ENCODE assay signal across 1 cellular context in genomic region chr5:132064738-132065331, GRCh38.
TF ChIP-seq lines count a peak whose summit lies in the region.

No MANE protein-coding gene starts in this region.

TF ChIP-seq in HepG2, 621 proteins besides CTCF, POLR2A, EP300 and RAD21 (continued from another document and continues in another):
- TF ChIP-seq, protein P1, sequence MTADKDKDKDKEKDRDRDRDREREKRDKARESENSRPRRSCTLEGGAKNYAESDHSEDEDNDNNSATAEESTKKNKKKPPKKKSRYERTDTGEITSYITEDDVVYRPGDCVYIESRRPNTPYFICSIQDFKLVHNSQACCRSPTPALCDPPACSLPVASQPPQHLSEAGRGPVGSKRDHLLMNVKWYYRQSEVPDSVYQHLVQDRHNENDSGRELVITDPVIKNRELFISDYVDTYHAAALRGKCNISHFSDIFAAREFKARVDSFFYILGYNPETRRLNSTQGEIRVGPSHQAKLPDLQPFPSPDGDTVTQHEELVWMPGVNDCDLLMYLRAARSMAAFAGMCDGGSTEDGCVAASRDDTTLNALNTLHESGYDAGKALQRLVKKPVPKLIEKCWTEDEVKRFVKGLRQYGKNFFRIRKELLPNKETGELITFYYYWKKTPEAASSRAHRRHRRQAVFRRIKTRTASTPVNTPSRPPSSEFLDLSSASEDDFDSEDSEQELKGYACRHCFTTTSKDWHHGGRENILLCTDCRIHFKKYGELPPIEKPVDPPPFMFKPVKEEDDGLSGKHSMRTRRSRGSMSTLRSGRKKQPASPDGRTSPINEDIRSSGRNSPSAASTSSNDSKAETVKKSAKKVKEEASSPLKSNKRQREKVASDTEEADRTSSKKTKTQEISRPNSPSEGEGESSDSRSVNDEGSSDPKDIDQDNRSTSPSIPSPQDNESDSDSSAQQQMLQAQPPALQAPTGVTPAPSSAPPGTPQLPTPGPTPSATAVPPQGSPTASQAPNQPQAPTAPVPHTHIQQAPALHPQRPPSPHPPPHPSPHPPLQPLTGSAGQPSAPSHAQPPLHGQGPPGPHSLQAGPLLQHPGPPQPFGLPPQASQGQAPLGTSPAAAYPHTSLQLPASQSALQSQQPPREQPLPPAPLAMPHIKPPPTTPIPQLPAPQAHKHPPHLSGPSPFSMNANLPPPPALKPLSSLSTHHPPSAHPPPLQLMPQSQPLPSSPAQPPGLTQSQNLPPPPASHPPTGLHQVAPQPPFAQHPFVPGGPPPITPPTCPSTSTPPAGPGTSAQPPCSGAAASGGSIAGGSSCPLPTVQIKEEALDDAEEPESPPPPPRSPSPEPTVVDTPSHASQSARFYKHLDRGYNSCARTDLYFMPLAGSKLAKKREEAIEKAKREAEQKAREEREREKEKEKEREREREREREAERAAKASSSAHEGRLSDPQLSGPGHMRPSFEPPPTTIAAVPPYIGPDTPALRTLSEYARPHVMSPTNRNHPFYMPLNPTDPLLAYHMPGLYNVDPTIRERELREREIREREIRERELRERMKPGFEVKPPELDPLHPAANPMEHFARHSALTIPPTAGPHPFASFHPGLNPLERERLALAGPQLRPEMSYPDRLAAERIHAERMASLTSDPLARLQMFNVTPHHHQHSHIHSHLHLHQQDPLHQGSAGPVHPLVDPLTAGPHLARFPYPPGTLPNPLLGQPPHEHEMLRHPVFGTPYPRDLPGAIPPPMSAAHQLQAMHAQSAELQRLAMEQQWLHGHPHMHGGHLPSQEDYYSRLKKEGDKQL (CRISPR knock-in tag; IDR thresholded peaks at IDR 0.05; ENCODE audit: low read depth): no peak
- no peak for TF ChIP-seq ZNF709 (CRISPR knock-in tag; IDR thresholded peaks at IDR 0.05)
- no peak for TF ChIP-seq MYNN (CRISPR knock-in tag; IDR thresholded peaks at IDR 0.05; ENCODE audit: low read depth)
- TF ChIP-seq ATAD3A (CRISPR knock-in tag; IDR thresholded peaks at IDR 0.05): no peak
- TF ChIP-seq EED (CRISPR knock-in tag; IDR thresholded peaks at IDR 0.05): no peak
- TF ChIP-seq ADNP (CRISPR knock-in tag; IDR thresholded peaks at IDR 0.05): no peak
- TF ChIP-seq, protein P2, sequence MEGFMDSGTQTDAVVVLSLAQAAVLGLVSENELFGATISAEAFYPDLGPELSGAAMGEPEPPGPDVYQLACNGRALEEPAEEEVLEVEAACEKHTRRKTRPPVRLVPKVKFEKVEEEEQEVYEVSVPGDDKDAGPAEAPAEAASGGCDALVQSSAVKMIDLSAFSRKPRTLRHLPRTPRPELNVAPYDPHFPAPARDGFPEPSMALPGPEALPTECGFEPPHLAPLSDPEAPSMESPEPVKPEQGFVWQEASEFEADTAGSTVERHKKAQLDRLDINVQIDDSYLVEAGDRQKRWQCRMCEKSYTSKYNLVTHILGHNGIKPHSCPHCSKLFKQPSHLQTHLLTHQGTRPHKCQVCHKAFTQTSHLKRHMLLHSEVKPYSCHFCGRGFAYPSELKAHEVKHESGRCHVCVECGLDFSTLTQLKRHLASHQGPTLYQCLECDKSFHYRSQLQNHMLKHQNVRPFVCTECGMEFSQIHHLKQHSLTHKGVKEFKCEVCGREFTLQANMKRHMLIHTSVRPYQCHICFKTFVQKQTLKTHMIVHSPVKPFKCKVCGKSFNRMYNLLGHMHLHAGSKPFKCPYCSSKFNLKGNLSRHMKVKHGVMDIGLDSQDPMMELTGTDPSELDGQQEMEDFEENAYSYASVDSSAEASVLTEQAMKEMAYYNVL (CRISPR knock-in tag; IDR thresholded peaks at IDR 0.05; ENCODE audit: borderline replicate concordance): no peak
- no peak for TF ChIP-seq KLF15 (CRISPR knock-in tag; IDR thresholded peaks at IDR 0.05; ENCODE audit: borderline replicate concordance)
- TF ChIP-seq PHF20 (CRISPR knock-in tag; IDR thresholded peaks at IDR 0.05): no peak
- TF ChIP-seq ZNF609 (CRISPR knock-in tag; IDR thresholded peaks at IDR 0.05; ENCODE audit: borderline replicate concordance): no peak
- TF ChIP-seq, protein P3, sequence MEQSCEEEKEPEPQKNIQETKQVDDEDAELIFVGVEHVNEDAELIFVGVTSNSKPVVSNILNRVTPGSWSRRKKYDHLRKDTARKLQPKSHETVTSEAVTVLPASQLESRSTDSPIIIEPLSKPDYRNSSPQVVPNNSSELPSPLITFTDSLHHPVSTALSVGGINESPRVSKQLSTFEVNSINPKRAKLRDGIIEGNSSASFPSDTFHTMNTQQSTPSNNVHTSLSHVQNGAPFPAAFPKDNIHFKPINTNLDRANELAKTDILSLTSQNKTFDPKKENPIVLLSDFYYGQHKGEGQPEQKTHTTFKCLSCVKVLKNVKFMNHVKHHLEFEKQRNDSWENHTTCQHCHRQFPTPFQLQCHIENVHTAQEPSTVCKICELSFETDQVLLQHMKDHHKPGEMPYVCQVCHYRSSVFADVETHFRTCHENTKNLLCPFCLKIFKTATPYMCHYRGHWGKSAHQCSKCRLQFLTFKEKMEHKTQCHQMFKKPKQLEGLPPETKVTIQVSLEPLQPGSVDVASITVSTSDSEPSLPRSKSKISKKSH (CRISPR knock-in tag; IDR thresholded peaks at IDR 0.05; ENCODE audit: borderline replicate concordance): 0 out of 2 replicates have a peak, but pooled peaks have one; percentile 36
- no peak for TF ChIP-seq ZKSCAN1 (IDR thresholded peaks at IDR 0.05; ENCODE audit: low read length)
- TF ChIP-seq HOXA3 (CRISPR knock-in tag; IDR thresholded peaks at IDR 0.05): no peak
- no peak for TF ChIP-seq ZNF512 (CRISPR knock-in tag; IDR thresholded peaks at IDR 0.05)
- no peak for TF ChIP-seq RBM22 (optimal IDR thresholded peaks at IDR 0.05; ENCODE audit: low read length)
- no peak for TF ChIP-seq MTERF4 (CRISPR knock-in tag; IDR thresholded peaks at IDR 0.05)
- 0 out of 2 replicates have a peak, but pooled peaks have one; percentile 39 for TF ChIP-seq SP2 (CRISPR knock-in tag; IDR thresholded peaks at IDR 0.05)
- TF ChIP-seq ZNF326 (CRISPR knock-in tag; IDR thresholded peaks at IDR 0.05; ENCODE audit: borderline replicate concordance): no peak
- no peak for TF ChIP-seq FLYWCH1 (CRISPR knock-in tag; IDR thresholded peaks at IDR 0.05)
- TF ChIP-seq ZSCAN5A (CRISPR knock-in tag; IDR thresholded peaks at IDR 0.05; ENCODE audit: borderline replicate concordance): no peak
- TF ChIP-seq, protein P4, sequence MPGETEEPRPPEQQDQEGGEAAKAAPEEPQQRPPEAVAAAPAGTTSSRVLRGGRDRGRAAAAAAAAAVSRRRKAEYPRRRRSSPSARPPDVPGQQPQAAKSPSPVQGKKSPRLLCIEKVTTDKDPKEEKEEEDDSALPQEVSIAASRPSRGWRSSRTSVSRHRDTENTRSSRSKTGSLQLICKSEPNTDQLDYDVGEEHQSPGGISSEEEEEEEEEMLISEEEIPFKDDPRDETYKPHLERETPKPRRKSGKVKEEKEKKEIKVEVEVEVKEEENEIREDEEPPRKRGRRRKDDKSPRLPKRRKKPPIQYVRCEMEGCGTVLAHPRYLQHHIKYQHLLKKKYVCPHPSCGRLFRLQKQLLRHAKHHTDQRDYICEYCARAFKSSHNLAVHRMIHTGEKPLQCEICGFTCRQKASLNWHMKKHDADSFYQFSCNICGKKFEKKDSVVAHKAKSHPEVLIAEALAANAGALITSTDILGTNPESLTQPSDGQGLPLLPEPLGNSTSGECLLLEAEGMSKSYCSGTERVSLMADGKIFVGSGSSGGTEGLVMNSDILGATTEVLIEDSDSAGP (CRISPR knock-in tag; IDR thresholded peaks at IDR 0.05; ENCODE audit: borderline replicate concordance): peak; percentile 32; the same call in 1 of the 2 replicates
- no peak for TF ChIP-seq CCAR2 (optimal IDR thresholded peaks at IDR 0.05; ENCODE audit: low read depth, low read length)
- no peak for TF ChIP-seq DNMT1 (CRISPR knock-in tag; IDR thresholded peaks at IDR 0.05)
- no peak for TF ChIP-seq NR2F6 (IDR thresholded peaks at IDR 0.05)
- no peak for TF ChIP-seq NR2F6 (CRISPR knock-in tag; IDR thresholded peaks at IDR 0.05)
- no peak for TF ChIP-seq SAFB2 (CRISPR knock-in tag; IDR thresholded peaks at IDR 0.05; ENCODE audit: borderline replicate concordance, low read depth)
- no peak for TF ChIP-seq KDM5B (CRISPR knock-in tag; IDR thresholded peaks at IDR 0.05; ENCODE audit: borderline replicate concordance)
- TF ChIP-seq FOXP1 (IDR thresholded peaks at IDR 0.05): no peak
- no peak for TF ChIP-seq FOXP1 (CRISPR knock-in tag; IDR thresholded peaks at IDR 0.05)
- TF ChIP-seq ZFP36L2 (CRISPR knock-in tag; IDR thresholded peaks at IDR 0.05): no peak
- no peak for TF ChIP-seq ZNF776 (CRISPR knock-in tag; IDR thresholded peaks at IDR 0.05)
- TF ChIP-seq SOX6 (IDR thresholded peaks at IDR 0.05): no peak
- TF ChIP-seq SOX6 (CRISPR knock-in tag; IDR thresholded peaks at IDR 0.05): no peak
- TF ChIP-seq REL (CRISPR knock-in tag; conservative IDR thresholded peaks at IDR 0.05): no peak
- peak; percentile 53 for TF ChIP-seq STAG1 (CRISPR knock-in tag; IDR thresholded peaks at IDR 0.05)
- TF ChIP-seq SATB2 (CRISPR knock-in tag; IDR thresholded peaks at IDR 0.05): no peak
- no peak for TF ChIP-seq NFE2L2 (IDR thresholded peaks at IDR 0.05; ENCODE audit: low read length)
- TF ChIP-seq SNAI1 (CRISPR knock-in tag; IDR thresholded peaks at IDR 0.05; ENCODE audit: borderline replicate concordance): no peak
- TF ChIP-seq RAD51 (IDR thresholded peaks at IDR 0.05; ENCODE audit: borderline replicate concordance): no peak
- TF ChIP-seq TSC22D2 (CRISPR knock-in tag; IDR thresholded peaks at IDR 0.05; ENCODE audit: borderline replicate concordance): no peak
- TF ChIP-seq ZNF572 (CRISPR knock-in tag; IDR thresholded peaks at IDR 0.05): 0 out of 2 replicates have a peak, but pooled peaks have one; percentile 73
- TF ChIP-seq ZFP82 (CRISPR knock-in tag; IDR thresholded peaks at IDR 0.05; ENCODE audit: borderline replicate concordance): no peak
- no peak for TF ChIP-seq FOSL1 (CRISPR knock-in tag; IDR thresholded peaks at IDR 0.05; ENCODE audit: borderline replicate concordance)
- TF ChIP-seq MAX (IDR thresholded peaks at IDR 0.05): no peak
